In genomic region chr19:1258161-1258492, GRCh38 we compare ENCODE assay signal across 8 cellular contexts. TPM values are rescaled to one million over a fixed set of nuclear protein-coding genes. Genes with fewer than 3 reads are reported as not detected.
DNase-seq lines count a peak whose midpoint lies in the region; ATAC-seq and TF ChIP-seq lines count a peak whose summit lies in the region.

No MANE protein-coding gene starts in this region.

- H3K27ac Mint-ChIP-seq in MCF 10A (ENCODE audit: low read depth, unreplicated experiment), result peak overlapping the region; percentile 92
- H3K27ac Mint-ChIP-seq in type B pancreatic cell, result peak overlapping the region; percentile 96

- TF ChIP-seq CTCF in MCF 10A (IDR thresholded peaks at IDR 0.05; ENCODE audit: unreplicated experiment) (no peak), mammary epithelial cell (conservative IDR thresholded peaks at IDR 0.05 in 1 of 2, IDR thresholded peaks at IDR 0.05 in 1 of 2; ENCODE audit: extremely low read depth in 1 of 2, insufficient read depth in 1 of 2, low read depth in 1 of 2, low read length in 2 of 2) (no peak), type B pancreatic cell (conservative IDR thresholded peaks at IDR 0.05) (no peak)

- TSS peak; percentile 17 for BruUV-seq in MCF 10A (replicated peaks; lab: Mats Ljungman, UMichigan)
- BruUV-seq in mammary epithelial cell (replicated peaks; lab: Mats Ljungman, UMichigan), result no TSS peak

- H3K9ac ChIP-seq in mammary epithelial cell (ENCODE audit: insufficient read depth, low read length) (no peak overlapping the region), muscle layer of colon (ENCODE audit: low read length) (no peak overlapping the region)

- H3K4me1 Mint-ChIP-seq in MCF 10A (ENCODE audit: insufficient read depth, unreplicated experiment), result peaks cover 34% of the 10 kb centered on the region
- peaks cover 33% of the 10 kb centered on the region for H3K4me1 Mint-ChIP-seq in type B pancreatic cell (ENCODE audit: unreplicated experiment)

- in situ Hi-C loops in mammary epithelial cell (cut with MboI; ENCODE audit: low sequenced_read_pairs in 2 of 2), result no loop called here

- H3K36me3 Mint-ChIP-seq in MCF 10A (ENCODE audit: insufficient read depth, unreplicated experiment) (peaks cover 69% of the 10 kb centered on the region), type B pancreatic cell (peaks cover 10% of the 10 kb centered on the region)

- intact Hi-C loops in MCF 10A (cut with micrococcal nuclease) (no loop called here), mammary epithelial cell (cut with micrococcal nuclease) (no loop called here)

- no peak overlapping the region for H3K4me3 Mint-ChIP-seq in MCF 10A (ENCODE audit: unreplicated experiment)
- peak overlapping the region; percentile 25 for H3K4me3 Mint-ChIP-seq in type B pancreatic cell

- H3K4me2 ChIP-seq in mammary epithelial cell (ENCODE audit: insufficient read depth, low read depth, low read length), result no peak overlapping the region

- no peak overlapping the region for H2AFZ ChIP-seq in mammary epithelial cell (ENCODE audit: low read depth, low read length)

- DNase-seq in MCF 10A (ENCODE audit: unreplicated experiment) (no peak), mammary epithelial cell (no peak), type B pancreatic cell (ENCODE audit: extremely low spot score, unreplicated experiment) (no peak), NOMO-1 treated with dmso at 0.1 percent for 144 hours (lab: John Stamatoyannopoulos, UW; ENCODE audit: unreplicated experiment) (no peak)

- H3K27ac ChIP-seq in mammary epithelial cell (ENCODE audit: insufficient read depth, low read depth, low read length) (no peak overlapping the region), adipose tissue (ENCODE audit: low read depth, low read length) (peak overlapping the region; percentile 35), muscle layer of colon (ENCODE audit: low read depth, low read length) (peak overlapping the region; percentile 90)

- POLR2A ChIA-PET in MCF 10A (lab: Yijun Ruan, JAX), result interaction anchor here (0.8 to 1.7 kb wide), 3 partner anchors 8 to 154 kb away, joined by 3 to 6 read pairs (median 5); partner anchors contain the start of gene GPX4

- H3K9me3 ChIP-seq in mammary epithelial cell (replicated peaks; ENCODE audit: insufficient read depth, low read length), result no peaks in the 10 kb centered on the region
- H3K9me3 ChIP-seq in muscle layer of colon (ENCODE audit: low read length), result no peaks in the 10 kb centered on the region

- H3K27me3 Mint-ChIP-seq in MCF 10A (ENCODE audit: insufficient read depth, unreplicated experiment) (no peaks in the 10 kb centered on the region), type B pancreatic cell (no peaks in the 10 kb centered on the region)

- CTCF ChIA-PET in MCF 10A (lab: Yijun Ruan, JAX), result interaction anchor here (0.6 to 2.7 kb wide), 2 partner anchors 8 to 11 kb away, joined by 3 to 11 read pairs; no protein-coding TSS in a partner anchor
- CTCF ChIA-PET in mammary epithelial cell (lab: Charles Lee; ENCODE audit: low non-redundant PET), result no interaction called here

- H3K4me1 ChIP-seq in mammary epithelial cell (ENCODE audit: insufficient read depth, low read length), result peaks cover 68% of the 10 kb centered on the region
- H3K4me1 ChIP-seq in muscle layer of colon (ENCODE audit: insufficient read depth, low read length), result peaks cover 51% of the 10 kb centered on the region

- H4K20me1 ChIP-seq in mammary epithelial cell (ENCODE audit: insufficient read depth, low read length), result peaks cover 11% of the 10 kb centered on the region

- H3K9me3 Mint-ChIP-seq in MCF 10A (ENCODE audit: unreplicated experiment), result no peaks in the 10 kb centered on the region
- H3K9me3 Mint-ChIP-seq in type B pancreatic cell, result no peaks in the 10 kb centered on the region

- H3K4me3 ChIP-seq in mammary epithelial cell (replicated peaks in 1 of 3; ENCODE audit: insufficient read depth in 1 of 3, low read depth in 2 of 3, low read length in 3 of 3), result no peak overlapping the region
- H3K4me3 ChIP-seq in muscle layer of colon (ENCODE audit: low read depth in 1 of 2, low read length in 2 of 2), result no peak overlapping the region

- H3K79me2 ChIP-seq in mammary epithelial cell (ENCODE audit: insufficient read depth, low read length), result peaks cover 55% of the 10 kb centered on the region

- H3K27me3 ChIP-seq in mammary epithelial cell (ENCODE audit: insufficient read depth, low read length), result no peaks in the 10 kb centered on the region
- no peaks in the 10 kb centered on the region for H3K27me3 ChIP-seq in muscle layer of colon (ENCODE audit: control insufficient read depth in 1 of 2, insufficient read depth in 2 of 2, low read length in 2 of 2)

- dilution Hi-C loops in mammary epithelial cell (cut with HindIII; ENCODE audit: low sequenced_read_pairs), result no loop called here

- 80% methylated on average over 7 of the region's 8 CpGs for WGBS in mammary epithelial cell (ENCODE audit: low coverage, missing lambda C conversion rate)
- 68 to 77% (median 77%) methylated on average over 8 of the region's 8 CpGs for WGBS in adipose tissue, 3 donors

- H3K36me3 ChIP-seq in mammary epithelial cell (ENCODE audit: insufficient read depth, low read length) (peaks cover 25% of the 10 kb centered on the region), muscle layer of colon (ENCODE audit: insufficient read depth, low read length) (peaks cover 39% of the 10 kb centered on the region)

- ATAC-seq in HG03280 (IDR thresholded peaks at IDR 0.05; ENCODE audit: unreplicated experiment) (no peak), GM18517 (IDR thresholded peaks at IDR 0.05; ENCODE audit: unreplicated experiment) (no peak)

RNA-seq across cellular contexts. Expression of gene MIDN, which starts 9.7 kb away (rescaled TPM):
- 73.6 and 96.9 TPM in 2 replicates for total RNA-seq in MCF 10A (2022)
- total RNA-seq in mammary epithelial cell, result 10 to 100 TPM; 17.5 to 73.8 TPM
- polyA plus RNA-seq in mammary epithelial cell, result 19.1 TPM
- polyA minus RNA-seq in mammary epithelial cell, result 26.2 TPM
- polyA plus RNA-seq in adipose tissue, result 10 to 100 TPM; 22.8 to 95.5 (median 75.0) TPM
- total RNA-seq in type B pancreatic cell (ENCODE audit: low replicate concordance), result 122 and 127 TPM in 2 replicates

RNA-seq across cellular contexts. Expression of gene CIRBP, which starts 11.0 kb away (rescaled TPM):
- total RNA-seq in MCF 10A (2022) (316 and 362 TPM in 2 replicates), mammary epithelial cell (100 to 1,000 TPM; 196 to 221 TPM), type B pancreatic cell (ENCODE audit: low replicate concordance) (316 and 421 TPM in 2 replicates)
- polyA plus RNA-seq in mammary epithelial cell (132 TPM), adipose tissue (100 to 1,000 TPM; 346 to 568 (median 388) TPM)
- polyA minus RNA-seq in mammary epithelial cell, result 125 TPM

RNA-seq across cellular contexts. Expression of gene ATP5F1D, which starts 16.6 kb away (rescaled TPM):
- 256 and 258 TPM in 2 replicates for total RNA-seq in MCF 10A (2022)
- total RNA-seq in mammary epithelial cell, result 100 to 1,000 TPM in 1 of 2 donors, 10 to 100 TPM in 1; 12.3 to 198 TPM
- 137 TPM for polyA plus RNA-seq in mammary epithelial cell
- 24.2 TPM for polyA minus RNA-seq in mammary epithelial cell
- 100 to 1,000 TPM; 217 to 303 (median 219) TPM for polyA plus RNA-seq in adipose tissue
- 165 and 197 TPM in 2 replicates for total RNA-seq in type B pancreatic cell (ENCODE audit: low replicate concordance)

RNA-seq across cellular contexts. Expression of gene FAM174C, which starts 17.2 kb away (rescaled TPM):
- total RNA-seq in MCF 10A (2022) (71.0 and 85.2 TPM in 2 replicates), mammary epithelial cell (10 to 100 TPM; 22.8 to 60.1 TPM), type B pancreatic cell (ENCODE audit: low replicate concordance) (30.6 and 36.4 TPM in 2 replicates)
- polyA plus RNA-seq in mammary epithelial cell (53.3 TPM), adipose tissue (10 to 100 TPM; 44.9 to 75.8 (median 55.0) TPM)
- 13.1 TPM for polyA minus RNA-seq in mammary epithelial cell

RNA-seq across cellular contexts. Expression of gene CBARP, which starts 20.3 kb away (rescaled TPM):
- total RNA-seq in MCF 10A (2022), result 7.0 and 8.2 TPM in 2 replicates
- 1 to 10 TPM; 5.8 to 7.3 TPM for total RNA-seq in mammary epithelial cell
- 0.88 TPM for polyA plus RNA-seq in mammary epithelial cell
- 1.1 TPM for polyA minus RNA-seq in mammary epithelial cell
- polyA plus RNA-seq in adipose tissue, result 1 to 10 TPM in 2 of 3 donors, under 1 TPM in 1; 0.20 to 4.3 (median 2.0) TPM
- 8.9 and 10.8 TPM in 2 replicates for total RNA-seq in type B pancreatic cell (ENCODE audit: low replicate concordance)
